In the genomic region with DNA sequence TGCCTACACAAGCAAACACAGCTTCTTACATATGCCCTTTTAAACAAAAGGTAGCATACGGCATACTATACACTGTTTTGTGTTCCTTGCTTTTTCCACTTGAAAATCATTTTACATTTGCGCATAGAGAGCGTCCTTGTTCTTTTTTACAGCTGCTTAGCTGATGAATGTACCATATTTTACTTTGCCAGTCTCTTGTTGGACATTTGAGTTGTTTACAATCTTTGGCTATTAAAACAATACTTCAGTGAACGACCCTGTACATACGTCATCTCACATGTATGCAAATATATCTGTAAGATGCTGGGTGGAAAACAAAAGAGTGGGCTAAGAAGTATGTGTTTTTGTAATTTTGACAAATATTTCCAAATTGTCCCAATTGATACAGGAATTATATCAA, we compare ENCODE assay signal across 20 cellular contexts. TPM values are rescaled to one million over a fixed set of nuclear protein-coding genes. Genes with fewer than 3 reads are reported as not detected.
A peak's percentile ranks its signal among the peaks of the same experiment; 100 is the strongest.
DNase-seq lines count a peak whose midpoint lies in the region; ATAC-seq, FAIRE-seq and TF ChIP-seq lines count a peak whose summit lies in the region.
"Had no signal": no experiment of that assay in that cellular context is flagged by ENCODE, and none has a peak within 500 bp of the region (broad histone marks: within the 10 kb centered on the region; RNA-seq: fewer than 3 reads in every experiment).

No MANE protein-coding gene starts in this region.

- TF ChIP-seq CTCF in astrocyte (IDR thresholded peaks at IDR 0.05; ENCODE audit: insufficient read depth, low read depth, low read length) (no peak), dorsolateral prefrontal cortex (IDR thresholded peaks at IDR 0.05 in 54 of 56, conservative IDR thresholded peaks at IDR 0.05 in 2 of 56; ENCODE audit: low read depth in 1 of 56, partially characterized antibody in 56 of 56) (no peak), GM10248 (IDR thresholded peaks at IDR 0.05; ENCODE audit: control extremely low read depth, extremely low read depth, low read depth, missing control alignments) (no peak), WTC11 (IDR thresholded peaks at IDR 0.05) (no peak)

- H3K36me3 Mint-ChIP-seq in astrocyte (ENCODE audit: low read depth, unreplicated experiment) (peaks cover 17% of the 10 kb centered on the region), WTC11 (peaks cover 29% of the 10 kb centered on the region)

- H3K9me3 ChIP-seq in astrocyte (ENCODE audit: insufficient read depth, low read depth, low read length), result no peaks in the 10 kb centered on the region
- H3K9me3 ChIP-seq: HAP-1 had no signal

- FAIRE-seq in astrocyte (lab: Jason Lieb, UNC), result peak; percentile 39
- FAIRE-seq: D721Med, GM12892, H1, HTR-8/SVneo had no signal

- no peaks in the 10 kb centered on the region for H3K27me3 Mint-ChIP-seq in astrocyte (ENCODE audit: low read depth, unreplicated experiment)
- H3K27me3 Mint-ChIP-seq in WTC11 (ENCODE audit: low read depth), result no peaks in the 10 kb centered on the region
- H3K27me3 Mint-ChIP-seq: B cell; CD4-positive, alpha-beta memory T cell had no signal

- H3K27ac ChIP-seq in astrocyte (ENCODE audit: low read depth, low read length) (no peak overlapping the region), dorsolateral prefrontal cortex (peak overlapping the region in 58 of 59 donors; percentile 3 to 92 (median 76))
- H3K27ac ChIP-seq: C4-2B had no signal

- peaks cover 14% of the 10 kb centered on the region for H4K20me1 ChIP-seq in astrocyte (ENCODE audit: insufficient read depth, low read length)

- no peak overlapping the region for H2AFZ ChIP-seq in astrocyte (ENCODE audit: low read depth, low read length)

- H3K9me3 Mint-ChIP-seq in astrocyte (ENCODE audit: unreplicated experiment) (no peaks in the 10 kb centered on the region), WTC11 (no peaks in the 10 kb centered on the region)
- H3K9me3 Mint-ChIP-seq: HFFc6 had no signal

- DNase-seq in astrocyte (ENCODE audit: low read depth), result no peak
- DNase-seq in dorsolateral prefrontal cortex, result no peak
- DNase-seq in pons (ENCODE audit: low spot score), result peak; percentile 80
- DNase-seq in GM10248 (ENCODE audit: extremely low spot score), result no peak
- no peak for DNase-seq in HuH-7 (ENCODE audit: low spot score)
- DNase-seq in WTC11 (ENCODE audit: low spot score), result no peak
- no peak for DNase-seq in HCEC 1CT
- DNase-seq: CD4-positive, alpha-beta memory T cell; COR-L47; DMS153; DMS79 treated with DMSO at 0.1 percent for 48 hours; EL; HFFc6 had no signal

- H3K9ac ChIP-seq in astrocyte (ENCODE audit: low read length), result no peak overlapping the region

- H3K36me3 ChIP-seq in astrocyte (ENCODE audit: insufficient read depth, low read length), result peaks cover 6% of the 10 kb centered on the region

- POLR2A ChIA-PET in GM10248 (lab: Yijun Ruan, JAX), result no interaction called here
- POLR2A ChIA-PET in WTC11 (lab: Charles Lee), result no interaction called here

- CTCF ChIA-PET in GM10248 (lab: Yijun Ruan, JAX), result interaction anchor here (1.3 kb wide), 1 partner anchor 14 kb away, joined by 6 read pairs; no protein-coding TSS in a partner anchor
- CTCF ChIA-PET in WTC11 (lab: Charles Lee), result no interaction called here

- peaks cover 19% of the 10 kb centered on the region for H3K79me2 ChIP-seq in astrocyte (ENCODE audit: insufficient read depth, low read length)

- intact Hi-C loops in dorsolateral prefrontal cortex (cut with DNase I), result no loop called here

- H3K4me1 Mint-ChIP-seq in astrocyte (ENCODE audit: low read depth, unreplicated experiment) (no peaks in the 10 kb centered on the region), WTC11 (peaks cover 3% of the 10 kb centered on the region)
- H3K4me1 Mint-ChIP-seq: B cell had no signal

- no peak overlapping the region for H3K4me2 ChIP-seq in astrocyte (ENCODE audit: low read length)

- H3K4me3 Mint-ChIP-seq in astrocyte (ENCODE audit: unreplicated experiment), result no peak overlapping the region
- no peak overlapping the region for H3K4me3 Mint-ChIP-seq in WTC11
- H3K4me3 Mint-ChIP-seq: B cell; CD4-positive, alpha-beta memory T cell; HFFc6 had no signal

- no peak overlapping the region for H3K27ac Mint-ChIP-seq in astrocyte (ENCODE audit: unreplicated experiment)
- H3K27ac Mint-ChIP-seq in WTC11, result no peak overlapping the region
- H3K27ac Mint-ChIP-seq: B cell; CD4-positive, alpha-beta memory T cell; HFFc6 had no signal

- H3K4me3 ChIP-seq in astrocyte (ENCODE audit: insufficient read depth, low read depth, low read length), result no peak overlapping the region
- peak overlapping the region in 29 of 59 donors; percentile 1 to 47 (median 18) for H3K4me3 ChIP-seq in dorsolateral prefrontal cortex
- H3K4me3 ChIP-seq: HAP-1 had no signal

- H3K27me3 ChIP-seq in astrocyte (ENCODE audit: insufficient read depth, low read length), result no peaks in the 10 kb centered on the region
- no peaks in the 10 kb centered on the region for H3K27me3 ChIP-seq in dorsolateral prefrontal cortex

- no peaks in the 10 kb centered on the region for H3K4me1 ChIP-seq in astrocyte (ENCODE audit: insufficient read depth, low read length)

- no peak for ATAC-seq in WTC11

TF ChIP-seq in WTC11, 78 proteins besides CTCF, POLR2A, EP300 and RAD21:
- TF ChIP-seq RELA (CRISPR knock-in tag; IDR thresholded peaks at IDR 0.05; ENCODE audit: borderline replicate concordance) (no peak), RORB (CRISPR knock-in tag; IDR thresholded peaks at IDR 0.05) (no peak)

RNA-seq across cellular contexts. Expression of a gene that starts 7.7 kb away (rescaled TPM):
- total RNA-seq in astrocyte (46.8 and 47.4 TPM in 2 replicates), dorsolateral prefrontal cortex (100 to 1,000 TPM in 115 of 120 experiments, 10 to 100 TPM in 5; 81.6 to 316 (median 220) TPM), WTC11 (2021) (52.9 to 56.8 TPM (median 54.8 TPM) in 3 replicates)
